In genomic region chr10:30750971-30751677, GRCh38 we compare ENCODE assay signal across 15 cellular contexts.
A peak's percentile ranks its signal among the peaks of the same experiment; 100 is the strongest.
DNase-seq lines count a peak whose midpoint lies in the region; ATAC-seq and TF ChIP-seq lines count a peak whose summit lies in the region.
"Had no signal": no experiment of that assay in that cellular context is flagged by ENCODE, and none has a peak within 500 bp of the region (broad histone marks: within the 10 kb centered on the region; RNA-seq: fewer than 3 reads in every experiment).

No MANE protein-coding gene starts in this region.

- no peaks in the 10 kb centered on the region for H3K9me3 Mint-ChIP-seq in endothelial cell (ENCODE audit: unreplicated experiment)
- H3K9me3 Mint-ChIP-seq: WTC11 had no signal

- H3K9ac ChIP-seq in DND-41 (ENCODE audit: low read depth, low read length) (no peak overlapping the region), Karpas-422 (ENCODE audit: low read length) (0 out of 2 replicates have a peak overlapping the region, but pooled peaks have one; percentile 11)

- H3K27me3 ChIP-seq in DND-41 (ENCODE audit: insufficient read depth, low read length, poor library complexity) (no peaks in the 10 kb centered on the region), Karpas-422 (ENCODE audit: low read length) (no peaks in the 10 kb centered on the region), H7 (ENCODE audit: control insufficient read depth, insufficient read depth, low read length) (no peaks in the 10 kb centered on the region)
- H3K27me3 ChIP-seq: esophagus squamous epithelium, suprapubic skin had no signal

- H4K20me1 ChIP-seq in DND-41 (ENCODE audit: insufficient read depth, low read length) = no peaks in the 10 kb centered on the region; the same call in 1 of the 2 replicates
- no peaks in the 10 kb centered on the region for H4K20me1 ChIP-seq in Karpas-422 (ENCODE audit: insufficient read depth, low read depth, low read length)

- H3K36me3 ChIP-seq in DND-41 (ENCODE audit: insufficient read depth, low read length) (no peaks in the 10 kb centered on the region), Karpas-422 (ENCODE audit: insufficient read depth, low read length) (no peaks in the 10 kb centered on the region), H7 (replicated peaks; ENCODE audit: control insufficient read depth, insufficient read depth, low read length) (no peaks in the 10 kb centered on the region)
- H3K36me3 ChIP-seq: esophagus squamous epithelium, neutrophil, suprapubic skin had no signal

- H3K27ac ChIP-seq in DND-41 (ENCODE audit: low read length) = no peak overlapping the region
- no peak overlapping the region for H3K27ac ChIP-seq in Karpas-422 (ENCODE audit: low read length)
- H3K27ac ChIP-seq: C4-2B, neutrophil, suprapubic skin had no signal

- no peaks in the 10 kb centered on the region for H3K79me2 ChIP-seq in DND-41 (ENCODE audit: insufficient read depth, low read length)
- no peaks in the 10 kb centered on the region for H3K79me2 ChIP-seq in Karpas-422 (ENCODE audit: low read length)

- H3K36me3 Mint-ChIP-seq in endothelial cell (ENCODE audit: low read depth, unreplicated experiment) = no peaks in the 10 kb centered on the region
- H3K36me3 Mint-ChIP-seq: WTC11 had no signal

- H3K4me3 Mint-ChIP-seq in endothelial cell (ENCODE audit: unreplicated experiment) = no peak overlapping the region
- H3K4me3 Mint-ChIP-seq: WTC11 had no signal

- H3K4me2 ChIP-seq in DND-41 (ENCODE audit: insufficient read depth, low read length) (no peak overlapping the region), Karpas-422 (ENCODE audit: low read depth, low read length, poor library complexity, severe bottlenecking) (peak overlapping the region; percentile 61)

- no peak for TF ChIP-seq CTCF in DND-41 (IDR thresholded peaks at IDR 0.05; ENCODE audit: borderline replicate concordance, extremely low read depth, low read length, poor library complexity, severe bottlenecking)
- no peak for TF ChIP-seq CTCF in endothelial cell (IDR thresholded peaks at IDR 0.05; ENCODE audit: unreplicated experiment)

- H3K9me3 ChIP-seq in DND-41 (ENCODE audit: insufficient read depth, low read length, severe bottlenecking) (no peaks in the 10 kb centered on the region), Karpas-422 (ENCODE audit: low read length) (no peaks in the 10 kb centered on the region)
- H3K9me3 ChIP-seq: esophagus squamous epithelium, neutrophil, suprapubic skin had no signal

- no peaks in the 10 kb centered on the region for H3K4me1 ChIP-seq in DND-41 (ENCODE audit: insufficient read depth, low read length)
- peaks cover 14% of the 10 kb centered on the region for H3K4me1 ChIP-seq in Karpas-422 (ENCODE audit: low read length)
- H3K4me1 ChIP-seq: esophagus squamous epithelium had no signal

- no peak overlapping the region for H3K27ac Mint-ChIP-seq in endothelial cell (ENCODE audit: unreplicated experiment)
- H3K27ac Mint-ChIP-seq: WTC11 had no signal

- no peaks in the 10 kb centered on the region for H3K9me2 ChIP-seq in Karpas-422 (replicated peaks; ENCODE audit: insufficient read depth, low read length)

- peaks cover 4% of the 10 kb centered on the region for H3K27me3 Mint-ChIP-seq in endothelial cell (ENCODE audit: unreplicated experiment)

- H2AFZ ChIP-seq in DND-41 (ENCODE audit: low read depth, low read length) (0 out of 2 replicates have a peak overlapping the region, but pooled peaks have one; percentile 19), Karpas-422 (ENCODE audit: low read length) (peak overlapping the region; percentile 63; the same call in 1 of the 2 replicates)

- ATAC-seq in DND-41 (ENCODE audit: insufficient read depth, low read depth) = no peak
- ATAC-seq in GM19372 (IDR thresholded peaks at IDR 0.05; ENCODE audit: low read depth, unreplicated experiment) = peak; percentile 41
- ATAC-seq in HG03108 (IDR thresholded peaks at IDR 0.05; ENCODE audit: unreplicated experiment) = no peak
- no peak for ATAC-seq in HG03196 (IDR thresholded peaks at IDR 0.05; ENCODE audit: unreplicated experiment)
- ATAC-seq: Panc1 had no signal

- DNase-seq in DND-41 = no peak
- DNase-seq in Karpas-422 = no peak
- peak; percentile 4 for DNase-seq in cerebellar cortex (ENCODE audit: low spot score)
- DNase-seq in endothelial cell (ENCODE audit: low spot score) = no peak
- DNase-seq in H7 = no peak
- DNase-seq: esophagus squamous epithelium, kidney had no signal

- H3K4me1 Mint-ChIP-seq in endothelial cell (ENCODE audit: unreplicated experiment) = peaks cover 3% of the 10 kb centered on the region

- H3K4me3 ChIP-seq in DND-41 (ENCODE audit: low read depth in 1 of 2, low read length in 2 of 2) = no peak overlapping the region
- peak overlapping the region; percentile 19; the same call in 1 of the 2 replicates for H3K4me3 ChIP-seq in Karpas-422 (ENCODE audit: low read length)
- no peak overlapping the region for H3K4me3 ChIP-seq in H7 (ENCODE audit: insufficient read depth, low read depth, low read length)
- H3K4me3 ChIP-seq: esophagus squamous epithelium, suprapubic skin had no signal
